8 cellular contexts compared by ENCODE assay signal in the genomic region with DNA sequence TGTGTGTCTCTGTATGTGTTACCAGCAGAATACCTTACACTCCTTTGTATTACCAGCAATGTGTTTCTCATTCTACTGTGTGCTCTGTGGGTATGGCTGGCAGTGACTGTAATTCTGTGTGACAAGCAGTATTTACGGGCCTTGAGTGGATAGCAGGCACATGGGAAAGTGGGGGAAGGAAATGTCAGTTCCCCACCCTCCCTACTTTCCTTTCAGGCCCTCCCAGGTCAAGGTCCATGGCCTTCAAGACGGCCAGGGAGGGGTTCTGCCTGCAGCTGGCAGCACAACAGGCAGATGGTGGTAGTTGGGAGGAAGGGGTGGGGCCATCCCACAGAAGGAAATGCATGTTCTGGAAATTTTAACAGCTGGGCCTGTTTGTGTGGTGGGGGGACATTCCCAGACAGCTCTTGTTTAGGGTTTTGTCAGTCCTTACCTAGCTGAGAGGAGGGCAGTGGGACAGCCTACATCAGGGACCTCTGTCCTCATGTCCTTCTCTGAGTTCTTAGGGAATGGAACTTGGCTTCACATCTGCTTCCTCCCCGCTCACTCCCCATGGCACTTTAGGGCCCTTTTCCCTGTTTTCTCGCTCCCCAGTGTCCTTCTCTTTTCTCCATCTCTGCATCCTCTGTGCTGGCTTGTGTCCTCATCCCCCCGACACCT. TPM values are rescaled to one million over a fixed set of nuclear protein-coding genes. Genes with fewer than 3 reads are reported as not detected.
DNase-seq lines count a peak whose midpoint lies in the region; ATAC-seq and TF ChIP-seq lines count a peak whose summit lies in the region.

No MANE protein-coding gene starts in this region.

- peak; percentile 52 for DNase-seq in NCI-H82 (lab: John Stamatoyannopoulos, UW)
- no peak for DNase-seq in NCI-H82 treated with DMSO at 0.1 percent for 48 hours (lab: John Stamatoyannopoulos, UW; ENCODE audit: unreplicated experiment)
- no peak for DNase-seq in activated CD8-positive, alpha-beta T cell treated with anti-CD3 and anti-CD28 coated beads for 36 hours
- DNase-seq in hepatocyte (ENCODE audit: low spot score), result peak; percentile 72
- DNase-seq in stimulated activated naive CD8-positive, alpha-beta T cell treated with anti-CD3 and anti-CD28 coated beads, Interleukin-15, amount 100 ng/mL, for 72 hours, result no peak
- DNase-seq in activated CD8-positive, alpha-beta memory T cell treated with anti-CD3 and anti-CD28 coated beads, Interleukin-2, amount 50 U/mL, for 48 hours, result no peak

- no peak overlapping the region for H3K4me3 Mint-ChIP-seq in activated CD8-positive, alpha-beta T cell treated with anti-CD3 and anti-CD28 coated beads for 36 hours
- peak overlapping the region in 1 of 2 donors; percentile 5 for H3K4me3 Mint-ChIP-seq in stimulated activated naive CD8-positive, alpha-beta T cell treated with anti-CD3 and anti-CD28 coated beads, Interleukin-15, amount 100 ng/mL, for 72 hours

- H3K9me3 ChIP-seq in hepatocyte (ENCODE audit: low read depth), result no peaks in the 10 kb centered on the region

- H4K20me1 ChIP-seq in hepatocyte (ENCODE audit: insufficient read depth, poor library complexity, severe bottlenecking), result no peaks in the 10 kb centered on the region

- no peaks in the 10 kb centered on the region for H3K9me2 ChIP-seq in hepatocyte (replicated peaks; ENCODE audit: insufficient read depth)

- intact Hi-C loops in activated CD8-positive, alpha-beta T cell treated with anti-CD3 and anti-CD28 coated beads for 36 hours (cut with micrococcal nuclease), result loop anchor here (5.0 kb wide), 1 partner anchor 43 kb away; no protein-coding TSS in a partner anchor

- H2AFZ ChIP-seq in hepatocyte, result no peak overlapping the region

- peak overlapping the region; percentile 94 for H3K27ac ChIP-seq in hepatocyte

- peak overlapping the region; percentile 93 for H3K27ac Mint-ChIP-seq in activated CD8-positive, alpha-beta T cell treated with anti-CD3 and anti-CD28 coated beads for 36 hours
- H3K27ac Mint-ChIP-seq in stimulated activated naive CD8-positive, alpha-beta T cell treated with anti-CD3 and anti-CD28 coated beads, Interleukin-15, amount 100 ng/mL, for 72 hours, result peak overlapping the region; percentile 10 to 69

- no peak overlapping the region for H3K4me2 ChIP-seq in hepatocyte

- 55% methylated on average over 5 of the region's 5 CpGs for WGBS in hepatocyte (ENCODE audit: low lambda C conversion rate, missing lambda C conversion rate)

- CTCF ChIA-PET in activated CD8-positive, alpha-beta T cell treated with anti-CD3 and anti-CD28 coated beads for 36 hours (lab: Charles Lee), result interaction anchor here (0.9 to 6.2 kb wide), 4 partner anchors 9 to 45 kb away, joined by 4 to 59 read pairs (median 28); no protein-coding TSS in a partner anchor

- POLR2A ChIA-PET in activated CD8-positive, alpha-beta T cell treated with anti-CD3 and anti-CD28 coated beads for 36 hours (lab: Charles Lee), result interaction anchor here (1.0 to 5.7 kb wide), 7 partner anchors 11 to 37 kb away, joined by 3 to 65 read pairs (median 3); a partner anchor contains a TSS

- H3K36me3 ChIP-seq in hepatocyte (replicated peaks; ENCODE audit: insufficient read depth, low read depth), result no peaks in the 10 kb centered on the region

- H3K4me3 ChIP-seq in hepatocyte, result no peak overlapping the region

- peaks cover 25% of the 10 kb centered on the region for H3K36me3 Mint-ChIP-seq in activated CD8-positive, alpha-beta T cell treated with anti-CD3 and anti-CD28 coated beads for 36 hours (ENCODE audit: low read depth)

- H3K79me2 ChIP-seq in hepatocyte, result no peaks in the 10 kb centered on the region

- no peaks in the 10 kb centered on the region for H3K27me3 ChIP-seq in hepatocyte

- H3K9me3 Mint-ChIP-seq in activated CD8-positive, alpha-beta T cell treated with anti-CD3 and anti-CD28 coated beads for 36 hours, result no peaks in the 10 kb centered on the region
- no peaks in the 10 kb centered on the region for H3K9me3 Mint-ChIP-seq in stimulated activated naive CD8-positive, alpha-beta T cell treated with anti-CD3 and anti-CD28 coated beads, Interleukin-15, amount 100 ng/mL, for 72 hours

- H3K27me3 Mint-ChIP-seq in activated CD8-positive, alpha-beta T cell treated with anti-CD3 and anti-CD28 coated beads for 36 hours, result peaks cover 4% of the 10 kb centered on the region
- peaks cover 9% of the 10 kb centered on the region for H3K27me3 Mint-ChIP-seq in stimulated activated naive CD8-positive, alpha-beta T cell treated with anti-CD3 and anti-CD28 coated beads, Interleukin-15, amount 100 ng/mL, for 72 hours

- H3K4me1 ChIP-seq in hepatocyte (ENCODE audit: insufficient read depth), result peaks cover 37% of the 10 kb centered on the region

- H3K4me1 Mint-ChIP-seq in activated CD8-positive, alpha-beta T cell treated with anti-CD3 and anti-CD28 coated beads for 36 hours (ENCODE audit: low read depth), result peaks cover 81% of the 10 kb centered on the region
- H3K4me1 Mint-ChIP-seq in stimulated activated naive CD8-positive, alpha-beta T cell treated with anti-CD3 and anti-CD28 coated beads, Interleukin-15, amount 100 ng/mL, for 72 hours, result peaks cover 93% of the 10 kb centered on the region

- TF ChIP-seq CTCF in activated CD8-positive, alpha-beta T cell treated with anti-CD3 and anti-CD28 coated beads for 36 hours (IDR thresholded peaks at IDR 0.05), result no peak
- no peak for TF ChIP-seq CTCF in hepatocyte (IDR thresholded peaks at IDR 0.05; ENCODE audit: poor library complexity)

- ATAC-seq in activated CD8-positive, alpha-beta T cell treated with anti-CD3 and anti-CD28 coated beads for 36 hours, result no peak
- ATAC-seq in stimulated activated naive CD8-positive, alpha-beta T cell treated with anti-CD3 and anti-CD28 coated beads, Interleukin-15, amount 100 ng/mL, for 72 hours, result no peak
- no peak for ATAC-seq in GM19455 (IDR thresholded peaks at IDR 0.05; ENCODE audit: unreplicated experiment)
- ATAC-seq in GM18861 (IDR thresholded peaks at IDR 0.05; ENCODE audit: unreplicated experiment), result no peak

RNA-seq across cellular contexts. Expression of a gene that starts 14.6 kb away (rescaled TPM):
- 100 to 1,000 TPM; 222 TPM for total RNA-seq in activated CD8-positive, alpha-beta T cell treated with anti-CD3 and anti-CD28 coated beads for 36 hours
- total RNA-seq in hepatocyte, result 54.3 and 64.6 TPM in 2 replicates
- 48.0 and 57.0 TPM in 2 replicates for polyA plus RNA-seq in hepatocyte

Comparison
In these comparisons a context has a peak if more than half of its experiments do, and no peak if none do; other contexts are left out.
1. DNase-seq: peak in NCI-H82 (single experiment) and hepatocyte (single experiment); none in NCI-H82 treated with DMSO at 0.1 percent for 48 hours (single experiment), activated CD8-positive, alpha-beta T cell treated with anti-CD3 and anti-CD28 coated beads for 36 hours (single experiment), stimulated activated naive CD8-positive, alpha-beta T cell treated with anti-CD3 and anti-CD28 coated beads, Interleukin-15, amount 100 ng/mL, for 72 hours (0 of 2) and activated CD8-positive, alpha-beta memory T cell treated with anti-CD3 and anti-CD28 coated beads, Interleukin-2, amount 50 U/mL, for 48 hours (single experiment).